19 cellular contexts compared by ENCODE assay signal in genomic region chr19:55528030-55528801, GRCh38. TPM values are rescaled to one million over a fixed set of nuclear protein-coding genes. Genes with fewer than 3 reads are reported as not detected.
DNase-seq lines count a peak whose midpoint lies in the region; ATAC-seq, FAIRE-seq and TF ChIP-seq lines count a peak whose summit lies in the region.
"Had no signal": no experiment of that assay in that cellular context is flagged by ENCODE, and none has a peak within 500 bp of the region (broad histone marks: within the 10 kb centered on the region; RNA-seq: fewer than 3 reads in every experiment).

No MANE protein-coding gene starts in this region.

- no peak overlapping the region for H3K4me3 Mint-ChIP-seq in activated CD8-positive, alpha-beta T cell treated with anti-CD3 and anti-CD28 coated beads, Interleukin-2, amount 10 ng/mL, durations not matched to agents 7 days and 5 days
- H3K4me3 Mint-ChIP-seq: activated naive CD4-positive, alpha-beta T cell treated with anti-CD3 and anti-CD28 coated beads, Interleukin-2, amount 10 ng/mL, durations not matched to agents 7 days and 5 days; nephron had no signal

- H3K79me2 ChIP-seq in HepG2 (ENCODE audit: insufficient read depth, low read length) = no peaks in the 10 kb centered on the region

- H3K27ac ChIP-seq in HepG2 (ENCODE audit: extremely low read length, insufficient read depth, low read length) (no peak overlapping the region), right lobe of liver (no peak overlapping the region)
- H3K27ac ChIP-seq: coronary artery, upper lobe of left lung had no signal

- no peak overlapping the region for H3K27ac Mint-ChIP-seq in activated CD8-positive, alpha-beta T cell treated with anti-CD3 and anti-CD28 coated beads, Interleukin-2, amount 10 ng/mL, durations not matched to agents 7 days and 5 days
- H3K27ac Mint-ChIP-seq: activated naive CD4-positive, alpha-beta T cell treated with anti-CD3 and anti-CD28 coated beads, Interleukin-2, amount 10 ng/mL, durations not matched to agents 7 days and 5 days had no signal

- CTCF ChIA-PET in HepG2 (lab: Yijun Ruan, JAX; ENCODE audit: low intra/inter-chr PET ratio, low total read pairs) = no interaction called here
- CTCF ChIA-PET in activated CD8-positive, alpha-beta T cell treated with anti-CD3 and anti-CD28 coated beads, Interleukin-2, amount 10 ng/mL, durations not matched to agents 7 days and 5 days (lab: Charles Lee) = no interaction called here

- H3K9me3 ChIP-seq in HepG2 (ENCODE audit: low read length) (no peaks in the 10 kb centered on the region), right lobe of liver (no peaks in the 10 kb centered on the region)
- H3K9me3 ChIP-seq: upper lobe of left lung had no signal

- in situ Hi-C loops in HepG2 (cut with HindIII; ENCODE audit: extremely low pct_ligation_motif_present, low pct_unique_long_range_greater_than_20kb) = no loop called here

- POLR2A ChIA-PET in HepG2 (lab: Yijun Ruan, JAX) = interaction anchor here (1.1 kb wide), 1 partner anchor 71 kb away, joined by 5 read pairs; the partner anchor contains the start of gene FIZ1
- POLR2A ChIA-PET in activated CD8-positive, alpha-beta T cell treated with anti-CD3 and anti-CD28 coated beads, Interleukin-2, amount 10 ng/mL, durations not matched to agents 7 days and 5 days (lab: Charles Lee) = no interaction called here

- DNase-seq in HepG2 (ENCODE audit: low spot score) (peak; percentile 30), right lobe of liver (no peak), NCI-H510A treated with DMSO at 0.1 percent for 48 hours (lab: John Stamatoyannopoulos, UW) (peak; percentile 79), cerebellar cortex (ENCODE audit: low spot score) (peak; percentile 95), NOMO-1 treated with dmso at 0.1 percent for 144 hours (lab: John Stamatoyannopoulos, UW; ENCODE audit: unreplicated experiment) (no peak)
- no peak for DNase-seq in activated CD8-positive, alpha-beta T cell treated with anti-CD3 and anti-CD28 coated beads, Interleukin-2, amount 10 ng/mL, durations not matched to agents 7 days and 5 days
- DNase-seq in activated CD8-positive, alpha-beta memory T cell treated with anti-CD3 and anti-CD28 coated beads for 24 hours = no peak
- DNase-seq: activated naive CD4-positive, alpha-beta T cell treated with anti-CD3 and anti-CD28 coated beads, Interleukin-2, amount 10 ng/mL, durations not matched to agents 7 days and 5 days; AML-193; foreskin melanocyte; kidney; NCI-H1930; stimulated activated CD4-positive, alpha-beta T cell treated with anti-CD3 and anti-CD28 coated beads, Interleukin-12 subunit alpha, Interleukin-12 subunit beta, amount 100 ng/mL, for 4 hours; SW 1271; upper lobe of left lung had no signal

- H4K20me1 ChIP-seq in HepG2 (ENCODE audit: insufficient read depth, low read length) = no peaks in the 10 kb centered on the region

- no peak for TF ChIP-seq RAD21 in HepG2 (CRISPR knock-in tag; IDR thresholded peaks at IDR 0.05)

- no peaks in the 10 kb centered on the region for H3K36me3 Mint-ChIP-seq in activated CD8-positive, alpha-beta T cell treated with anti-CD3 and anti-CD28 coated beads, Interleukin-2, amount 10 ng/mL, durations not matched to agents 7 days and 5 days (ENCODE audit: low read depth)
- H3K36me3 Mint-ChIP-seq: activated naive CD4-positive, alpha-beta T cell treated with anti-CD3 and anti-CD28 coated beads, Interleukin-2, amount 10 ng/mL, durations not matched to agents 7 days and 5 days had no signal

- TF ChIP-seq POLR2A in HepG2 (IDR thresholded peaks at IDR 0.05; ENCODE audit: insufficient read depth in 1 of 2, low read depth in 2 of 2, low read length in 2 of 2) (no peak), right lobe of liver (IDR thresholded peaks at IDR 0.05) (no peak)

- TF ChIP-seq EP300 in HepG2 (IDR thresholded peaks at IDR 0.05; ENCODE audit: low read depth in 2 of 2, low read length in 2 of 2) (no peak), HepG2 (CRISPR knock-in tag; IDR thresholded peaks at IDR 0.05; ENCODE audit: borderline replicate concordance) (no peak)

- TF ChIP-seq CTCF in HepG2 (CRISPR knock-in tag; IDR thresholded peaks at IDR 0.05) (peak; percentile 43; the same call in 1 of the 2 replicates), right lobe of liver (IDR thresholded peaks at IDR 0.05) (no peak)

- no peak overlapping the region for H3K9ac ChIP-seq in HepG2 (ENCODE audit: insufficient read depth, low read depth, low read length)

- no peaks in the 10 kb centered on the region for H3K9me3 Mint-ChIP-seq in activated CD8-positive, alpha-beta T cell treated with anti-CD3 and anti-CD28 coated beads, Interleukin-2, amount 10 ng/mL, durations not matched to agents 7 days and 5 days (ENCODE audit: insufficient read depth)
- H3K9me3 Mint-ChIP-seq: activated naive CD4-positive, alpha-beta T cell treated with anti-CD3 and anti-CD28 coated beads, Interleukin-2, amount 10 ng/mL, durations not matched to agents 7 days and 5 days; nephron had no signal

- no peaks in the 10 kb centered on the region for H3K36me3 ChIP-seq in HepG2 (replicated peaks in 1 of 2; ENCODE audit: control insufficient read depth in 1 of 2, insufficient read depth in 2 of 2, low read length in 2 of 2)
- H3K36me3 ChIP-seq in right lobe of liver = no peaks in the 10 kb centered on the region
- H3K36me3 ChIP-seq: upper lobe of left lung had no signal

- no peak for FAIRE-seq in HepG2 (lab: Jason Lieb, UNC)
- FAIRE-seq: kidney had no signal

- peak overlapping the region; percentile 45 for H3K4me2 ChIP-seq in HepG2 (ENCODE audit: low read depth, low read length)

- H3K4me3 ChIP-seq in HepG2 (replicated peaks in 1 of 3; ENCODE audit: insufficient read depth in 1 of 3, low read depth in 2 of 3, low read length in 3 of 3) = no peak overlapping the region
- H3K4me3 ChIP-seq in right lobe of liver = no peak overlapping the region
- H3K4me3 ChIP-seq: coronary artery, upper lobe of left lung had no signal

- ATAC-seq in HepG2 (peak; percentile 59), right lobe of liver (no peak), HG02623 (IDR thresholded peaks at IDR 0.05; ENCODE audit: unreplicated experiment) (no peak)
- ATAC-seq in activated CD8-positive, alpha-beta T cell treated with anti-CD3 and anti-CD28 coated beads, Interleukin-2, amount 10 ng/mL, durations not matched to agents 7 days and 5 days = no peak

- no peak overlapping the region for H2AFZ ChIP-seq in HepG2 (ENCODE audit: low read length)

- no TSS peak for BruUV-seq in HepG2 (replicated peaks; lab: Mats Ljungman, UMichigan)

- H3K4me1 ChIP-seq in HepG2 (ENCODE audit: insufficient read depth, low read length) (peaks cover 33% of the 10 kb centered on the region), right lobe of liver (peaks cover 0 to 4% (median 0%) of the 10 kb centered on the region in 4 donors)

- no peaks in the 10 kb centered on the region for H3K27me3 Mint-ChIP-seq in activated CD8-positive, alpha-beta T cell treated with anti-CD3 and anti-CD28 coated beads, Interleukin-2, amount 10 ng/mL, durations not matched to agents 7 days and 5 days (ENCODE audit: low read depth)
- H3K27me3 Mint-ChIP-seq: activated naive CD4-positive, alpha-beta T cell treated with anti-CD3 and anti-CD28 coated beads, Interleukin-2, amount 10 ng/mL, durations not matched to agents 7 days and 5 days had no signal

- intact Hi-C loops in HepG2 (cut with micrococcal nuclease; ENCODE audit: unreplicated experiment) (no loop called here), right lobe of liver (cut with DNase I) (no loop called here)

- no peaks in the 10 kb centered on the region for H3K4me1 Mint-ChIP-seq in activated CD8-positive, alpha-beta T cell treated with anti-CD3 and anti-CD28 coated beads, Interleukin-2, amount 10 ng/mL, durations not matched to agents 7 days and 5 days (ENCODE audit: low read depth)
- H3K4me1 Mint-ChIP-seq: activated naive CD4-positive, alpha-beta T cell treated with anti-CD3 and anti-CD28 coated beads, Interleukin-2, amount 10 ng/mL, durations not matched to agents 7 days and 5 days had no signal

- WGBS in HepG2 (ENCODE audit: low lambda C conversion rate) = 9% methylated on average over 15 of the region's 15 CpGs
- WGBS in right lobe of liver (ENCODE audit: insufficient coverage, low coverage, low lambda C conversion rate, missing lambda C conversion rate) = 26% methylated on average over 15 of the region's 15 CpGs

- no peaks in the 10 kb centered on the region for H3K27me3 ChIP-seq in HepG2 (ENCODE audit: control insufficient read depth in 1 of 2, insufficient read depth in 2 of 2, low read length in 2 of 2)
- no peaks in the 10 kb centered on the region for H3K27me3 ChIP-seq in right lobe of liver
- H3K27me3 ChIP-seq: upper lobe of left lung had no signal

RNA-seq across cellular contexts. Expression of gene SBK2, which starts 8.7 kb away (rescaled TPM):
- 0.24 and 0.45 TPM in 2 replicates for total RNA-seq in HepG2 (2016; rRNA removed; fragmentation: Illumina TruSeq; extraction: Trizol)
- total RNA-seq in HepG2 (2016; cell fraction: cytosol; rRNA removed; fragmentation: Illumina TruSeq; extraction: Trizol; ENCODE audit: low read depth) = not detected in 2 replicates
- total RNA-seq in HepG2 (2016; cell fraction: insoluble cytoplasmic fraction; rRNA removed; fragmentation: Illumina TruSeq; extraction: Trizol) = not detected in 2 replicates
- total RNA-seq in HepG2 (2016; cell fraction: membrane; rRNA removed; fragmentation: Illumina TruSeq; extraction: Trizol) = 0.22 and 0.28 TPM in 2 replicates
- not detected in 2 replicates for total RNA-seq in HepG2 (2016; cell fraction: nucleus; rRNA removed; fragmentation: Illumina TruSeq; extraction: Trizol)
- polyA plus RNA-seq in HepG2 (2011; rRNA removed) = 0.14 TPM in 1 of 2 replicates, not detected in the other
- polyA plus RNA-seq in HepG2 (2011; cell fraction: cytosol; rRNA removed) = 0.13 and 0.16 TPM in 2 replicates
- polyA plus RNA-seq in HepG2 (2011; cell fraction: nucleus; rRNA removed) = 1.0 and 1.3 TPM in 2 replicates
- polyA plus RNA-seq in HepG2 (2012) = 0.25 and 0.45 TPM in 2 replicates
- not detected in 2 replicates for polyA plus RNA-seq in HepG2 (2016; cell fraction: cytosol; fragmentation: Illumina TruSeq; extraction: Trizol; ENCODE audit: low read depth)
- 0.22 and 0.32 TPM in 2 replicates for polyA plus RNA-seq in HepG2 (2016; cell fraction: insoluble cytoplasmic fraction; fragmentation: Illumina TruSeq; extraction: Trizol; ENCODE audit: low read depth)
- polyA plus RNA-seq in HepG2 (2016; cell fraction: membrane; fragmentation: Illumina TruSeq; extraction: Trizol; ENCODE audit: low read depth) = not detected in 2 replicates
- polyA plus RNA-seq in HepG2 (2016; cell fraction: nucleus; fragmentation: Illumina TruSeq; extraction: Trizol; ENCODE audit: insufficient read depth, low read depth) = not detected in 2 replicates
- polyA minus RNA-seq in HepG2 (2011; rRNA and poly(A)+ RNA removed; ENCODE audit: low replicate concordance) = 0.54 TPM in 1 of 2 replicates, not detected in the other
- polyA minus RNA-seq in HepG2 (2011; cell fraction: cytosol; rRNA and poly(A)+ RNA removed) = 0.59 and 0.79 TPM in 2 replicates
- polyA minus RNA-seq in HepG2 (2011; cell fraction: nucleus; rRNA and poly(A)+ RNA removed) = not detected in 2 replicates
- total RNA-seq in right lobe of liver = not detected
- not detected for total RNA-seq in activated CD8-positive, alpha-beta T cell treated with anti-CD3 and anti-CD28 coated beads, Interleukin-2, amount 10 ng/mL, durations not matched to agents 7 days and 5 days
- total RNA-seq: HT-29, kidney, upper lobe of left lung had no signal

RNA-seq across cellular contexts. Expression of gene SBK3, which starts 17.1 kb away (rescaled TPM):
- 0.46 and 0.66 TPM in 2 replicates for total RNA-seq in HepG2 (2016; rRNA removed; fragmentation: Illumina TruSeq; extraction: Trizol)
- total RNA-seq in HepG2 (2016; cell fraction: cytosol; rRNA removed; fragmentation: Illumina TruSeq; extraction: Trizol; ENCODE audit: low read depth) = not detected in 2 replicates
- total RNA-seq in HepG2 (2016; cell fraction: insoluble cytoplasmic fraction; rRNA removed; fragmentation: Illumina TruSeq; extraction: Trizol) = 0.24 and 0.35 TPM in 2 replicates
- 0.19 and 0.24 TPM in 2 replicates for total RNA-seq in HepG2 (2016; cell fraction: membrane; rRNA removed; fragmentation: Illumina TruSeq; extraction: Trizol)
- 0.38 and 0.62 TPM in 2 replicates for total RNA-seq in HepG2 (2016; cell fraction: nucleus; rRNA removed; fragmentation: Illumina TruSeq; extraction: Trizol)
- 0.77 and 1.5 TPM in 2 replicates for polyA plus RNA-seq in HepG2 (2011; rRNA removed)
- polyA plus RNA-seq in HepG2 (2011; cell fraction: cytosol; rRNA removed) = 1.0 and 1.4 TPM in 2 replicates
- 2.0 and 3.1 TPM in 2 replicates for polyA plus RNA-seq in HepG2 (2011; cell fraction: nucleus; rRNA removed)
- 0.91 and 2.0 TPM in 2 replicates for polyA plus RNA-seq in HepG2 (2012)
- polyA plus RNA-seq in HepG2 (2016; cell fraction: cytosol; fragmentation: Illumina TruSeq; extraction: Trizol; ENCODE audit: low read depth) = not detected in 2 replicates
- polyA plus RNA-seq in HepG2 (2016; cell fraction: insoluble cytoplasmic fraction; fragmentation: Illumina TruSeq; extraction: Trizol; ENCODE audit: low read depth) = 0.19 TPM in 1 of 2 replicates, not detected in the other
- polyA plus RNA-seq in HepG2 (2016; cell fraction: membrane; fragmentation: Illumina TruSeq; extraction: Trizol; ENCODE audit: low read depth) = 0.13 TPM in 1 of 2 replicates, not detected in the other
- 0.81 and 0.96 TPM in 2 replicates for polyA plus RNA-seq in HepG2 (2016; cell fraction: nucleus; fragmentation: Illumina TruSeq; extraction: Trizol; ENCODE audit: insufficient read depth, low read depth)
- polyA minus RNA-seq in HepG2 (2011; rRNA and poly(A)+ RNA removed; ENCODE audit: low replicate concordance) = 1.2 TPM in 1 of 2 replicates, not detected in the other
- 0.53 TPM in 1 of 2 replicates, not detected in the other for polyA minus RNA-seq in HepG2 (2011; cell fraction: cytosol; rRNA and poly(A)+ RNA removed)
- polyA minus RNA-seq in HepG2 (2011; cell fraction: nucleus; rRNA and poly(A)+ RNA removed) = 0.37 and 0.52 TPM in 2 replicates
- total RNA-seq in right lobe of liver = under 1 TPM in 2 of 6 experiments, not detected in 4; 0.33 to 0.56 TPM
- total RNA-seq in activated CD8-positive, alpha-beta T cell treated with anti-CD3 and anti-CD28 coated beads, Interleukin-2, amount 10 ng/mL, durations not matched to agents 7 days and 5 days = not detected

RNA-seq across cellular contexts. Expression of gene SSC5D, which starts 40.0 kb away (rescaled TPM):
- total RNA-seq in HepG2 (2016; rRNA removed; fragmentation: Illumina TruSeq; extraction: Trizol) (not detected in 2 replicates), right lobe of liver (1 to 10 TPM in 4 of 6 experiments, under 1 TPM in 2; 0.35 to 1.6 (median 1.2) TPM)
- total RNA-seq in HepG2 (2016; cell fraction: cytosol; rRNA removed; fragmentation: Illumina TruSeq; extraction: Trizol; ENCODE audit: low read depth) = not detected in 2 replicates
- not detected in 2 replicates for total RNA-seq in HepG2 (2016; cell fraction: insoluble cytoplasmic fraction; rRNA removed; fragmentation: Illumina TruSeq; extraction: Trizol)
- total RNA-seq in HepG2 (2016; cell fraction: membrane; rRNA removed; fragmentation: Illumina TruSeq; extraction: Trizol) = not detected in 2 replicates
- total RNA-seq in HepG2 (2016; cell fraction: nucleus; rRNA removed; fragmentation: Illumina TruSeq; extraction: Trizol) = not detected in 2 replicates
- 0.03 TPM in 1 of 2 replicates, not detected in the other for polyA plus RNA-seq in HepG2 (2011; rRNA removed)
- not detected in 2 replicates for polyA plus RNA-seq in HepG2 (2011; cell fraction: cytosol; rRNA removed)
- polyA plus RNA-seq in HepG2 (2011; cell fraction: nucleus; rRNA removed) = 0.10 and 0.61 TPM in 2 replicates
- polyA plus RNA-seq in HepG2 (2012) = 0.03 TPM in 1 of 2 replicates, not detected in the other
- not detected in 2 replicates for polyA plus RNA-seq in HepG2 (2016; cell fraction: cytosol; fragmentation: Illumina TruSeq; extraction: Trizol; ENCODE audit: low read depth)
- not detected in 2 replicates for polyA plus RNA-seq in HepG2 (2016; cell fraction: insoluble cytoplasmic fraction; fragmentation: Illumina TruSeq; extraction: Trizol; ENCODE audit: low read depth)
- polyA plus RNA-seq in HepG2 (2016; cell fraction: membrane; fragmentation: Illumina TruSeq; extraction: Trizol; ENCODE audit: low read depth) = not detected in 2 replicates
- not detected in 2 replicates for polyA plus RNA-seq in HepG2 (2016; cell fraction: nucleus; fragmentation: Illumina TruSeq; extraction: Trizol; ENCODE audit: insufficient read depth, low read depth)
- polyA minus RNA-seq in HepG2 (2011; rRNA and poly(A)+ RNA removed; ENCODE audit: low replicate concordance) = 0.04 and 0.14 TPM in 2 replicates
- polyA minus RNA-seq in HepG2 (2011; cell fraction: cytosol; rRNA and poly(A)+ RNA removed) = not detected in 2 replicates
- polyA minus RNA-seq in HepG2 (2011; cell fraction: nucleus; rRNA and poly(A)+ RNA removed) = 0.12 TPM in 1 of 2 replicates, not detected in the other
- under 1 TPM; 0.50 to 0.55 TPM for total RNA-seq in activated CD8-positive, alpha-beta T cell treated with anti-CD3 and anti-CD28 coated beads, Interleukin-2, amount 10 ng/mL, durations not matched to agents 7 days and 5 days
- total RNA-seq: HT-29 had no signal

RNA-seq across cellular contexts. Expression of gene NAT14, which starts 43.2 kb away (rescaled TPM):
- total RNA-seq in HepG2 (2016; rRNA removed; fragmentation: Illumina TruSeq; extraction: Trizol) (14.7 and 22.3 TPM in 2 replicates), right lobe of liver (1 to 10 TPM; 2.5 to 6.0 (median 3.9) TPM)
- total RNA-seq in HepG2 (2016; cell fraction: cytosol; rRNA removed; fragmentation: Illumina TruSeq; extraction: Trizol; ENCODE audit: low read depth) = 15.7 and 17.4 TPM in 2 replicates
- total RNA-seq in HepG2 (2016; cell fraction: insoluble cytoplasmic fraction; rRNA removed; fragmentation: Illumina TruSeq; extraction: Trizol) = 14.8 and 26.5 TPM in 2 replicates
- 24.1 and 26.6 TPM in 2 replicates for total RNA-seq in HepG2 (2016; cell fraction: membrane; rRNA removed; fragmentation: Illumina TruSeq; extraction: Trizol)
- 17.7 and 22.1 TPM in 2 replicates for total RNA-seq in HepG2 (2016; cell fraction: nucleus; rRNA removed; fragmentation: Illumina TruSeq; extraction: Trizol)
- polyA plus RNA-seq in HepG2 (2011; rRNA removed) = 20.7 and 24.7 TPM in 2 replicates
- polyA plus RNA-seq in HepG2 (2011; cell fraction: cytosol; rRNA removed) = 17.5 and 24.6 TPM in 2 replicates
- 37.8 and 42.1 TPM in 2 replicates for polyA plus RNA-seq in HepG2 (2011; cell fraction: nucleus; rRNA removed)
- polyA plus RNA-seq in HepG2 (2012) = 19.0 and 25.8 TPM in 2 replicates
- 18.4 and 22.8 TPM in 2 replicates for polyA plus RNA-seq in HepG2 (2016; cell fraction: cytosol; fragmentation: Illumina TruSeq; extraction: Trizol; ENCODE audit: low read depth)
- 16.4 and 17.1 TPM in 2 replicates for polyA plus RNA-seq in HepG2 (2016; cell fraction: insoluble cytoplasmic fraction; fragmentation: Illumina TruSeq; extraction: Trizol; ENCODE audit: low read depth)
- 23.9 and 24.7 TPM in 2 replicates for polyA plus RNA-seq in HepG2 (2016; cell fraction: membrane; fragmentation: Illumina TruSeq; extraction: Trizol; ENCODE audit: low read depth)
- 40.3 and 41.0 TPM in 2 replicates for polyA plus RNA-seq in HepG2 (2016; cell fraction: nucleus; fragmentation: Illumina TruSeq; extraction: Trizol; ENCODE audit: insufficient read depth, low read depth)
- polyA minus RNA-seq in HepG2 (2011; rRNA and poly(A)+ RNA removed; ENCODE audit: low replicate concordance) = 4.3 and 11.1 TPM in 2 replicates
- polyA minus RNA-seq in HepG2 (2011; cell fraction: cytosol; rRNA and poly(A)+ RNA removed) = 4.5 and 6.5 TPM in 2 replicates
- polyA minus RNA-seq in HepG2 (2011; cell fraction: nucleus; rRNA and poly(A)+ RNA removed) = 3.2 and 5.3 TPM in 2 replicates
- 10 to 100 TPM; 16.2 to 16.4 TPM for total RNA-seq in activated CD8-positive, alpha-beta T cell treated with anti-CD3 and anti-CD28 coated beads, Interleukin-2, amount 10 ng/mL, durations not matched to agents 7 days and 5 days

RNA-seq across cellular contexts. Expression of gene ZNF628, which starts 51.8 kb away (rescaled TPM):
- total RNA-seq in HepG2 (2016; rRNA removed; fragmentation: Illumina TruSeq; extraction: Trizol) (1.00 and 1.2 TPM in 2 replicates), right lobe of liver (1 to 10 TPM; 3.4 to 9.2 (median 4.4) TPM)
- total RNA-seq in HepG2 (2016; cell fraction: cytosol; rRNA removed; fragmentation: Illumina TruSeq; extraction: Trizol; ENCODE audit: low read depth) = 0.53 and 0.91 TPM in 2 replicates
- total RNA-seq in HepG2 (2016; cell fraction: insoluble cytoplasmic fraction; rRNA removed; fragmentation: Illumina TruSeq; extraction: Trizol) = 0.98 and 1.1 TPM in 2 replicates
- 1.9 and 2.5 TPM in 2 replicates for total RNA-seq in HepG2 (2016; cell fraction: membrane; rRNA removed; fragmentation: Illumina TruSeq; extraction: Trizol)
- 1.2 TPM in 2 replicates for total RNA-seq in HepG2 (2016; cell fraction: nucleus; rRNA removed; fragmentation: Illumina TruSeq; extraction: Trizol)
- 0.48 and 0.54 TPM in 2 replicates for polyA plus RNA-seq in HepG2 (2011; rRNA removed)
- 0.19 and 0.56 TPM in 2 replicates for polyA plus RNA-seq in HepG2 (2011; cell fraction: cytosol; rRNA removed)
- 2.8 and 4.7 TPM in 2 replicates for polyA plus RNA-seq in HepG2 (2011; cell fraction: nucleus; rRNA removed)
- polyA plus RNA-seq in HepG2 (2012) = 1.7 and 1.9 TPM in 2 replicates
- 0.40 and 0.47 TPM in 2 replicates for polyA plus RNA-seq in HepG2 (2016; cell fraction: cytosol; fragmentation: Illumina TruSeq; extraction: Trizol; ENCODE audit: low read depth)
- 1.4 and 2.1 TPM in 2 replicates for polyA plus RNA-seq in HepG2 (2016; cell fraction: insoluble cytoplasmic fraction; fragmentation: Illumina TruSeq; extraction: Trizol; ENCODE audit: low read depth)
- 1.1 and 2.4 TPM in 2 replicates for polyA plus RNA-seq in HepG2 (2016; cell fraction: membrane; fragmentation: Illumina TruSeq; extraction: Trizol; ENCODE audit: low read depth)
- 2.5 and 2.7 TPM in 2 replicates for polyA plus RNA-seq in HepG2 (2016; cell fraction: nucleus; fragmentation: Illumina TruSeq; extraction: Trizol; ENCODE audit: insufficient read depth, low read depth)
- 0.75 and 2.3 TPM in 2 replicates for polyA minus RNA-seq in HepG2 (2011; rRNA and poly(A)+ RNA removed; ENCODE audit: low replicate concordance)
- polyA minus RNA-seq in HepG2 (2011; cell fraction: cytosol; rRNA and poly(A)+ RNA removed) = 1.9 and 2.1 TPM in 2 replicates
- 0.62 and 1.8 TPM in 2 replicates for polyA minus RNA-seq in HepG2 (2011; cell fraction: nucleus; rRNA and poly(A)+ RNA removed)
- total RNA-seq in activated CD8-positive, alpha-beta T cell treated with anti-CD3 and anti-CD28 coated beads, Interleukin-2, amount 10 ng/mL, durations not matched to agents 7 days and 5 days = 10 to 100 TPM; 10.2 to 11.6 TPM

Comparison
In these comparisons a context has a peak if more than half of its experiments do, and no peak if none do; other contexts are left out.
1. DNase-seq: peak in HepG2 (single experiment), NCI-H510A treated with DMSO at 0.1 percent for 48 hours (single experiment) and cerebellar cortex (single experiment); none in right lobe of liver (0 of 3), activated CD8-positive, alpha-beta T cell treated with anti-CD3 and anti-CD28 coated beads, Interleukin-2, amount 10 ng/mL, durations not matched to agents 7 days and 5 days (single experiment), activated CD8-positive, alpha-beta memory T cell treated with anti-CD3 and anti-CD28 coated beads for 24 hours (single experiment) and NOMO-1 treated with dmso at 0.1 percent for 144 hours (single experiment).